In genomic region chr15:64857421-64857820, GRCh38 we compare ENCODE assay signal across 9 cellular contexts. TPM values are rescaled to one million over a fixed set of nuclear protein-coding genes. Genes with fewer than 3 reads are reported as not detected.
DNase-seq lines count a peak whose midpoint lies in the region; ATAC-seq and TF ChIP-seq lines count a peak whose summit lies in the region.
"Had no signal": no experiment of that assay in that cellular context is flagged by ENCODE, and none has a peak within 500 bp of the region (broad histone marks: within the 10 kb centered on the region; RNA-seq: fewer than 3 reads in every experiment).

No MANE protein-coding gene starts in this region.

- H3K27me3 Mint-ChIP-seq in HFFc6 (ENCODE audit: insufficient read depth): no peaks in the 10 kb centered on the region; the same call in 1 of the 2 replicates

- peaks cover 60% of the 10 kb centered on the region for H3K4me1 Mint-ChIP-seq in HFFc6 (ENCODE audit: low read depth)

- TF ChIP-seq CTCF in HFFc6 (IDR thresholded peaks at IDR 0.05): no peak

- DNase-seq in HFFc6: peak; percentile 65
- DNase-seq in hepatic stellate cell (ENCODE audit: low spot score): peak; percentile 65
- DNase-seq in SHP77 treated with DMSO at 0.1 percent for 48 hours (lab: John Stamatoyannopoulos, UW): no peak
- no peak for DNase-seq in DMS153 treated with DMSO at 0.1 percent for 48 hours (lab: John Stamatoyannopoulos, UW; ENCODE audit: unreplicated experiment)
- no peak for DNase-seq in activated CD8-positive, alpha-beta memory T cell treated with anti-CD3 and anti-CD28 coated beads for 24 hours
- DNase-seq: activated CD4-positive, alpha-beta T cell treated with anti-CD3 and anti-CD28 coated beads for 1 hour had no signal

- no peak overlapping the region for H3K4me3 ChIP-seq in skin epidermis

- peaks cover 34% of the 10 kb centered on the region for H3K36me3 Mint-ChIP-seq in HFFc6 (ENCODE audit: low read depth)

- H3K27ac Mint-ChIP-seq in HFFc6: peak overlapping the region; percentile 83

- no peaks in the 10 kb centered on the region for H3K9me3 Mint-ChIP-seq in HFFc6

- no peak for ATAC-seq in HG03039 (IDR thresholded peaks at IDR 0.05; ENCODE audit: unreplicated experiment)

- H3K27ac ChIP-seq in angular gyrus (ENCODE audit: low read depth, low read length) (peak overlapping the region; percentile 91), skin epidermis (peak overlapping the region in 19 of 21 experiments; percentile 8 to 78 (median 45))

- H3K4me3 Mint-ChIP-seq in HFFc6: peak overlapping the region; percentile 54; the same call in 1 of the 2 replicates

RNA-seq across cellular contexts. Expression of gene PLEKHO2, which starts 15.7 kb away (rescaled TPM):
- 10 to 100 TPM; 23.0 to 28.3 (median 25.4) TPM for total RNA-seq in HFFc6 (2021; fragmentation: NEBNext Ultra II Directional; extraction: Animal tissue kit (Norgen Biotek cat#: 25700))

RNA-seq across cellular contexts. Expression of gene PIF1, which starts 32.0 kb away (rescaled TPM):
- 10 to 100 TPM in 1 of 6 experiments, 1 to 10 TPM in 5; 4.0 to 10.7 (median 8.4) TPM for total RNA-seq in HFFc6 (2021; fragmentation: NEBNext Ultra II Directional; extraction: Animal tissue kit (Norgen Biotek cat#: 25700))

RNA-seq across cellular contexts. Expression of gene ANKDD1A, which starts 54.3 kb away (rescaled TPM):
- total RNA-seq in HFFc6 (2021; fragmentation: NEBNext Ultra II Directional; extraction: Animal tissue kit (Norgen Biotek cat#: 25700)): 1 to 10 TPM; 1.3 to 2.4 (median 1.9) TPM

Comparison
In these comparisons a context has a peak if more than half of its experiments do, and no peak if none do; other contexts are left out.
1. DNase-seq: peak in HFFc6 (single experiment) and hepatic stellate cell (single experiment); none in SHP77 treated with DMSO at 0.1 percent for 48 hours (single experiment), DMS153 treated with DMSO at 0.1 percent for 48 hours (single experiment) and activated CD8-positive, alpha-beta memory T cell treated with anti-CD3 and anti-CD28 coated beads for 24 hours (single experiment).